In genomic region chr6:40477246-40478126, GRCh38 we compare ENCODE assay signal across 10 cellular contexts.
A peak's percentile ranks its signal among the peaks of the same experiment; 100 is the strongest.
DNase-seq lines count a peak whose midpoint lies in the region; ATAC-seq and TF ChIP-seq lines count a peak whose summit lies in the region.
"Had no signal": no experiment of that assay in that cellular context is flagged by ENCODE, and none has a peak within 500 bp of the region (broad histone marks: within the 10 kb centered on the region; RNA-seq: fewer than 3 reads in every experiment).

No MANE protein-coding gene starts in this region.

- no peaks in the 10 kb centered on the region for H3K36me3 ChIP-seq in prostate gland
- H3K36me3 ChIP-seq: upper lobe of left lung had no signal

- H3K4me1 ChIP-seq in prostate gland (replicated peaks), result no peaks in the 10 kb centered on the region
- H3K4me1 ChIP-seq: upper lobe of left lung had no signal

- WGBS in prostate gland, result 26% methylated on average over 19 of the region's 19 CpGs

- no peak overlapping the region for H3K4me3 ChIP-seq in prostate gland
- H3K4me3 ChIP-seq: upper lobe of left lung had no signal

- no peak for ATAC-seq in HG02759 (IDR thresholded peaks at IDR 0.05; ENCODE audit: unreplicated experiment)

- TF ChIP-seq POLR2A in prostate gland (IDR thresholded peaks at IDR 0.05), result no peak

- no peaks in the 10 kb centered on the region for H3K36me3 Mint-ChIP-seq in activated T-cell treated with anti-CD3 and anti-CD28 coated beads, Interleukin-2, amount 50 U/mL, for 24 hours (ENCODE audit: low read depth)

- H3K9me3 ChIP-seq in prostate gland, result no peaks in the 10 kb centered on the region
- H3K9me3 ChIP-seq: upper lobe of left lung had no signal

- peaks cover 13% of the 10 kb centered on the region for H3K4me1 Mint-ChIP-seq in activated T-cell treated with anti-CD3 and anti-CD28 coated beads, Interleukin-2, amount 50 U/mL, for 24 hours (ENCODE audit: low read depth)

- no peaks in the 10 kb centered on the region for H3K9me3 Mint-ChIP-seq in activated T-cell treated with anti-CD3 and anti-CD28 coated beads, Interleukin-2, amount 50 U/mL, for 24 hours

- no peak overlapping the region for H3K27ac ChIP-seq in prostate gland
- H3K27ac ChIP-seq: upper lobe of left lung had no signal

- peaks cover 5% of the 10 kb centered on the region for H3K27me3 Mint-ChIP-seq in activated T-cell treated with anti-CD3 and anti-CD28 coated beads, Interleukin-2, amount 50 U/mL, for 24 hours

- no peak for TF ChIP-seq CTCF in prostate gland (IDR thresholded peaks at IDR 0.05)

- H3K27me3 ChIP-seq in prostate gland (replicated peaks; ENCODE audit: insufficient read depth), result no peaks in the 10 kb centered on the region
- H3K27me3 ChIP-seq: upper lobe of left lung had no signal

- no peak overlapping the region for H3K27ac Mint-ChIP-seq in activated T-cell treated with anti-CD3 and anti-CD28 coated beads, Interleukin-2, amount 50 U/mL, for 24 hours

- no peak overlapping the region for H3K4me3 Mint-ChIP-seq in activated T-cell treated with anti-CD3 and anti-CD28 coated beads, Interleukin-2, amount 50 U/mL, for 24 hours

- intact Hi-C loops in prostate gland (cut with DNase I), result no loop called here

- peak; percentile 2 for DNase-seq in activated T-cell treated with anti-CD3 and anti-CD28 coated beads for 1 hour (ENCODE audit: low read depth)
- DNase-seq in activated T-cell treated with anti-CD3 and anti-CD28 coated beads, Interleukin-2, amount 50 U/mL, for 24 hours, result no peak
- DNase-seq in NCI-H524 (lab: John Stamatoyannopoulos, UW), result peak; percentile 86 to 92
- DNase-seq in ecto neural progenitor cell (ENCODE audit: low spot score), result peak; percentile 56
- DNase-seq in stimulated activated CD8-positive, alpha-beta memory T cell treated with anti-CD3 and anti-CD28 coated beads, Interleukin-7, amount 100 ng/mL, for 1 hour (ENCODE audit: low read depth in 2 of 2), result peak; percentile 3 to 7
- DNase-seq in prostate gland (ENCODE audit: low spot score), result no peak
- no peak for DNase-seq in NCI-H526 (lab: John Stamatoyannopoulos, UW)
- DNase-seq: amniotic stem cell, upper lobe of left lung had no signal

Comparison
In these comparisons a context has a peak if more than half of its experiments do, and no peak if none do; other contexts are left out.
1. DNase-seq: peak in activated T-cell treated with anti-CD3 and anti-CD28 coated beads for 1 hour (single experiment), NCI-H524 (2 of 2), ecto neural progenitor cell (single experiment) and stimulated activated CD8-positive, alpha-beta memory T cell treated with anti-CD3 and anti-CD28 coated beads, Interleukin-7, amount 100 ng/mL, for 1 hour (2 of 2); none in activated T-cell treated with anti-CD3 and anti-CD28 coated beads, Interleukin-2, amount 50 U/mL, for 24 hours (single experiment), prostate gland (single experiment) and NCI-H526 (0 of 2).